Comparison of ENCODE assay signal across 10 cellular contexts in the genomic region with DNA sequence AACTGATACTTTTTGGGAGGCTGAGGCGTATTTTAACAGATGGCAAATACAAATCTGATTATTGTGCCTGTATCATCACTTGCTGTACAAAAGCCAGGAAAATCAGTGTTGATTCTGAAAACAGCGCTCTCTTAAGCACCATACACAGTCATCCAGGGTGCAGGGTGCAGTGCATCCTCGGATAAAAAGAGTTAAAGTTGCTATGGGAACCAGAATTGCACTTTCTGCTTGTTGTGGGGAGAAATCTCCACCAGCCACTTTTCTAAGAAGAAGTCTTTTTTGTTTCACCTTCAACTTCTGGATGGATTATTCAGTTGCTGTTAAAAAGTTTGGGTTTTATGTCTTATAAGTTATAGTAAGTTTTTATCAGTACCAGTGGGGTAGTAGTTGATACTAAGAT. TPM values are rescaled to one million over a fixed set of nuclear protein-coding genes. Genes with fewer than 3 reads are reported as not detected.
A peak's percentile ranks its signal among the peaks of the same experiment; 100 is the strongest.
DNase-seq lines count a peak whose midpoint lies in the region; FAIRE-seq and TF ChIP-seq lines count a peak whose summit lies in the region.
"Had no signal": no experiment of that assay in that cellular context is flagged by ENCODE, and none has a peak within 500 bp of the region (broad histone marks: within the 10 kb centered on the region; RNA-seq: fewer than 3 reads in every experiment).

No MANE protein-coding gene starts in this region.

- no peak overlapping the region for H2AFZ ChIP-seq in keratinocyte (ENCODE audit: control insufficient read depth, low read length)

- H3K27ac ChIP-seq in keratinocyte (ENCODE audit: control insufficient read depth, insufficient read depth, low read length): peak overlapping the region; percentile 95
- no peak overlapping the region for H3K27ac ChIP-seq in suprapubic skin

- H3K4me1 ChIP-seq in keratinocyte (ENCODE audit: control insufficient read depth, extremely low read depth, insufficient read depth, low read length): peaks cover 45% of the 10 kb centered on the region
- peaks cover 62% of the 10 kb centered on the region for H3K4me1 ChIP-seq in suprapubic skin

- peaks cover 65% of the 10 kb centered on the region for H3K79me2 ChIP-seq in keratinocyte (ENCODE audit: control insufficient read depth, insufficient read depth, low read length)

- dilution Hi-C loops in keratinocyte (cut with MboI; ENCODE audit: extremely low pct_ligation_motif_present, low sequenced_read_pairs): no loop called here

- DNase-seq in HFF-Myc (ENCODE audit: extremely low read depth, low read depth) (no peak), astrocyte of the hippocampus (ENCODE audit: low read depth, low spot score) (peak; percentile 39), keratinocyte (ENCODE audit: low read depth, low spot score) (no peak), suprapubic skin (ENCODE audit: low spot score in 2 of 2) (no peak), NK-92 (lab: John Stamatoyannopoulos, UW; ENCODE audit: unreplicated experiment) (no peak), NCI-H2171 treated with DMSO at 0.1 percent for 48 hours (lab: John Stamatoyannopoulos, UW) (no peak)
- DNase-seq in activated naive CD4-positive, alpha-beta T cell treated with Interleukin-2 at 50 U/mL for 16 hours: no peak
- DNase-seq: activated B cell treated with CpG ODN at 0.5 μM for 24 hours, NCI-H1436 treated with DMSO at 0.1 percent for 48 hours had no signal

- H3K9ac ChIP-seq in keratinocyte (ENCODE audit: control insufficient read depth, extremely low read depth, insufficient read depth, low read length): peak overlapping the region; percentile 91

- peak overlapping the region; percentile 99 for H3K4me2 ChIP-seq in keratinocyte (ENCODE audit: control insufficient read depth, extremely low read depth, insufficient read depth, low read depth, low read length)

- no peak for TF ChIP-seq CTCF in HFF-Myc (IDR thresholded peaks at IDR 0.05; ENCODE audit: low read depth, low read length, missing control alignments)
- TF ChIP-seq CTCF in keratinocyte (optimal IDR thresholded peaks at IDR 0.05 in 1 of 3, IDR thresholded peaks at IDR 0.05 in 1 of 3, conservative IDR thresholded peaks at IDR 0.05 in 1 of 3; ENCODE audit: extremely low read depth in 1 of 3, insufficient read depth in 2 of 3, low read length in 3 of 3): no peak
- no peak for TF ChIP-seq CTCF in suprapubic skin (IDR thresholded peaks at IDR 0.05)

- no peaks in the 10 kb centered on the region for H3K9me3 ChIP-seq in keratinocyte (ENCODE audit: control insufficient read depth, low read depth, low read length)
- H3K9me3 ChIP-seq in suprapubic skin: no peaks in the 10 kb centered on the region

- no peak for FAIRE-seq in keratinocyte (lab: Jason Lieb, UNC)
- FAIRE-seq: HTR-8/SVneo had no signal

- H3K4me3 ChIP-seq in HFF-Myc (replicated peaks; ENCODE audit: low read depth, low read length) (peak overlapping the region; percentile 78), keratinocyte (ENCODE audit: control insufficient read depth in 2 of 3, extremely low read depth in 1 of 3, insufficient read depth in 2 of 3, low read depth in 1 of 3, low read length in 3 of 3) (peak overlapping the region in 1 of 3 experiments; percentile 11), suprapubic skin (peak overlapping the region; percentile 82)

- peaks cover 0 to 4% of the 10 kb centered on the region in 2 experiments for H3K36me3 ChIP-seq in keratinocyte (ENCODE audit: control insufficient read depth in 2 of 2, extremely low read depth in 1 of 2, insufficient read depth in 2 of 2, low read length in 2 of 2)
- no peaks in the 10 kb centered on the region for H3K36me3 ChIP-seq in suprapubic skin

- H3K9me1 ChIP-seq in keratinocyte (ENCODE audit: control insufficient read depth, extremely low read depth, insufficient read depth, low read length): no peaks in the 10 kb centered on the region

- no peak for TF ChIP-seq POLR2A in suprapubic skin (IDR thresholded peaks at IDR 0.05)

- peaks cover 2% of the 10 kb centered on the region for H4K20me1 ChIP-seq in keratinocyte (ENCODE audit: control insufficient read depth, extremely low read depth, insufficient read depth, low read length)

- no peak for TF ChIP-seq EP300 in suprapubic skin (IDR thresholded peaks at IDR 0.05)

- H3K27me3 ChIP-seq in keratinocyte (ENCODE audit: control insufficient read depth, extremely low read depth, insufficient read depth, low read length) (no peaks in the 10 kb centered on the region), suprapubic skin (no peaks in the 10 kb centered on the region)

- 27% methylated on average over 3 of the region's 3 CpGs for WGBS in suprapubic skin

RNA-seq across cellular contexts. Expression of a gene that starts 3.8 kb away (rescaled TPM):
- polyA plus RNA-seq in keratinocyte: 40.9 to 76.4 TPM (median 66.6 TPM) in 3 replicates
- 211 TPM for polyA plus RNA-seq in keratinocyte (2011; ENCODE audit: low read depth)
- 25.4 and 28.6 TPM in 2 replicates for polyA plus RNA-seq in keratinocyte (2011; cell fraction: cytosol; rRNA removed)
- polyA plus RNA-seq in keratinocyte (2011; cell fraction: nucleus; rRNA removed): 140 and 179 TPM in 2 replicates
- polyA plus RNA-seq in keratinocyte (2012; ENCODE audit: low replicate concordance): 22.0 and 71.3 TPM in 2 replicates
- 69.5 to 154 TPM (median 153 TPM) in 3 replicates for polyA minus RNA-seq in keratinocyte
- 52.0 TPM for polyA minus RNA-seq in keratinocyte (2011; cell fraction: cytosol; rRNA and poly(A)+ RNA removed)
- polyA minus RNA-seq in keratinocyte (2011; cell fraction: nucleus; rRNA and poly(A)+ RNA removed): 139 and 261 TPM in 2 replicates
- 100 to 1,000 TPM in 1 of 4 donors, 10 to 100 TPM in 3; 58.3 to 124 (median 77.6) TPM for total RNA-seq in suprapubic skin
